In genomic region chr9:76987594-76988200, GRCh38 we compare ENCODE assay signal across 9 cellular contexts. TPM values are rescaled to one million over a fixed set of nuclear protein-coding genes. Genes with fewer than 3 reads are reported as not detected.
DNase-seq lines count a peak whose midpoint lies in the region; ATAC-seq and TF ChIP-seq lines count a peak whose summit lies in the region.
"Had no signal": no experiment of that assay in that cellular context is flagged by ENCODE, and none has a peak within 500 bp of the region (broad histone marks: within the 10 kb centered on the region; RNA-seq: fewer than 3 reads in every experiment).

No MANE protein-coding gene starts in this region.

- POLR2A ChIA-PET in HEK293T (lab: Yijun Ruan, JAX) = no interaction called here

- no peak overlapping the region for H3K9ac ChIP-seq in colonic mucosa (ENCODE audit: low read depth in 2 of 2, low read length in 2 of 2)

- CTCF ChIA-PET in HEK293T (lab: Yijun Ruan, JAX) = interaction anchor here (1.3 to 1.7 kb wide), 2 partner anchors 176 to 178 kb away, joined by 5 to 7 read pairs; no protein-coding TSS in a partner anchor

- H3K4me3 ChIP-seq in colonic mucosa = no peak overlapping the region
- H3K4me3 ChIP-seq: SK-N-MC had no signal

- TF ChIP-seq CTCF in colonic mucosa (IDR thresholded peaks at IDR 0.05) = peak; percentile 54

- H3K9me3 ChIP-seq in colonic mucosa = no peaks in the 10 kb centered on the region

- DNase-seq in DMS53 treated with DMSO at 0.1 percent for 48 hours (lab: John Stamatoyannopoulos, UW; ENCODE audit: unreplicated experiment) = peak; percentile 84
- peak; percentile 60 for DNase-seq in HEK293T (ENCODE audit: extremely low spot score)
- DNase-seq in NCI-H748 treated with DMSO at 0.1 percent for 48 hours (lab: John Stamatoyannopoulos, UW) = peak; percentile 85
- DNase-seq in colonic mucosa = peak; percentile 52
- DNase-seq in midbrain (lab: John Stamatoyannopoulos, UW) = peak; percentile 75

- H3K27ac ChIP-seq in colonic mucosa = no peak overlapping the region
- H3K27ac ChIP-seq: SK-N-MC had no signal

- no peaks in the 10 kb centered on the region for H3K4me1 ChIP-seq in colonic mucosa

- no peaks in the 10 kb centered on the region for H3K27me3 ChIP-seq in colonic mucosa

- no peak for ATAC-seq in GM19463 (IDR thresholded peaks at IDR 0.05; ENCODE audit: unreplicated experiment)
- no peak for ATAC-seq in GM18502 (IDR thresholded peaks at IDR 0.05; ENCODE audit: poor library complexity, unreplicated experiment)
- no peak for ATAC-seq in GM19452 (IDR thresholded peaks at IDR 0.05; ENCODE audit: unreplicated experiment)

- intact Hi-C loops in colonic mucosa (cut with DNase I) = loop anchor here (5.0 kb wide), 2 partner anchors 180 to 230 kb away; no protein-coding TSS in a partner anchor

- H3K36me3 ChIP-seq in colonic mucosa = no peaks in the 10 kb centered on the region

TF ChIP-seq in HEK293T, 16 proteins besides CTCF, POLR2A, EP300 and RAD21:
- TF ChIP-seq LEF1 (IDR thresholded peaks at IDR 0.05; ENCODE audit: borderline replicate concordance) = no peak

RNA-seq across cellular contexts. Expression of gene FOXB2, which starts 31.8 kb away (rescaled TPM):
- total RNA-seq in colonic mucosa = not detected
